Comparison of ENCODE assay signal across 21 cellular contexts in genomic region chr19:31147234-31147633, GRCh38.
"Had no signal": no experiment of that assay in that cellular context is flagged by ENCODE, and none has a peak within 500 bp of the region (broad histone marks: within the 10 kb centered on the region; RNA-seq: fewer than 3 reads in every experiment).

No MANE protein-coding gene starts in this region.

- H3K4me2 ChIP-seq: hepatocyte had no signal

- H3K4me3 ChIP-seq: coronary artery, dorsolateral prefrontal cortex, esophagus muscularis mucosa, gastroesophageal sphincter, heart left ventricle, hepatocyte, lower lobe of right lung had no signal

- H3K9me3 ChIP-seq: esophagus muscularis mucosa, gastroesophageal sphincter, heart left ventricle, lower lobe of right lung had no signal

- ATAC-seq: gastroesophageal sphincter, heart left ventricle, left colon, left lobe of liver, left ventricle myocardium superior, lower lobe of right lung had no signal

- H3K36me3 ChIP-seq: esophagus muscularis mucosa, gastroesophageal sphincter, heart left ventricle, lower lobe of right lung had no signal

- H3K4me1 ChIP-seq: esophagus muscularis mucosa, gastroesophageal sphincter, heart left ventricle, lower lobe of right lung had no signal

- H3K27ac ChIP-seq: coronary artery, dorsolateral prefrontal cortex, esophagus muscularis mucosa, foreskin keratinocyte, gastroesophageal sphincter, heart left ventricle, hepatocyte, lower lobe of right lung had no signal

- H2AFZ ChIP-seq: hepatocyte had no signal

- H3K27me3 ChIP-seq: esophagus muscularis mucosa, foreskin keratinocyte, hepatocyte had no signal

- DNase-seq: dermis blood vessel endothelial cell; dorsolateral prefrontal cortex; effector CD4-positive, alpha-beta T cell; effector memory CD4-positive, alpha-beta T cell; heart left ventricle; hypothalamus; immature natural killer cell; islet precursor cell; kidney; kidney glomerular epithelial cell; left colon; left ventricle myocardium superior; lower lobe of right lung; mesendoderm; midbrain had no signal
